12 cellular contexts compared by ENCODE assay signal in genomic region chr5:54148062-54148461, GRCh38.
DNase-seq lines count a peak whose midpoint lies in the region; ATAC-seq and TF ChIP-seq lines count a peak whose summit lies in the region.
"Had no signal": no experiment of that assay in that cellular context is flagged by ENCODE, and none has a peak within 500 bp of the region (broad histone marks: within the 10 kb centered on the region; RNA-seq: fewer than 3 reads in every experiment).

No MANE protein-coding gene starts in this region.

- no peaks in the 10 kb centered on the region for H3K9me3 ChIP-seq in endodermal cell (ENCODE audit: control insufficient read depth, low read length)
- H3K9me3 ChIP-seq: breast epithelium had no signal

- WGBS in endodermal cell (ENCODE audit: insufficient coverage in 1 of 2, insufficient read length in 1 of 2), 2 experiments, result 84 to 100% methylated on average over 1 to 4 of the region's 4 CpGs

- H3K9me3 Mint-ChIP-seq in endodermal cell, result no peaks in the 10 kb centered on the region
- H3K9me3 Mint-ChIP-seq: activated T-helper 17 cell treated with anti-CD3 and anti-CD28 coated beads, Interleukin-2, amount 50 U/mL, for 72 hours had no signal

- H3K4me1 Mint-ChIP-seq in endodermal cell, result peaks cover 46% of the 10 kb centered on the region

- no peak overlapping the region for H3K9ac ChIP-seq in endodermal cell (ENCODE audit: extremely low read depth, low read length, poor library complexity, severe bottlenecking)

- H3K4me3 Mint-ChIP-seq in endodermal cell, result no peak overlapping the region
- H3K4me3 Mint-ChIP-seq: activated T-helper 17 cell treated with anti-CD3 and anti-CD28 coated beads, Interleukin-2, amount 50 U/mL, for 72 hours had no signal

- H3K36me3 Mint-ChIP-seq in endodermal cell (ENCODE audit: low read depth), result no peaks in the 10 kb centered on the region

- H3K27me3 ChIP-seq in endodermal cell (ENCODE audit: control insufficient read depth, insufficient read depth, low read length, poor library complexity, severe bottlenecking), result no peaks in the 10 kb centered on the region
- H3K27me3 ChIP-seq: breast epithelium had no signal

- ATAC-seq in GM19452 (IDR thresholded peaks at IDR 0.05; ENCODE audit: unreplicated experiment) (no peak), HG03432 (IDR thresholded peaks at IDR 0.05; ENCODE audit: unreplicated experiment) (no peak)
- ATAC-seq: activated T-helper 17 cell treated with anti-CD3 and anti-CD28 coated beads, Interleukin-2, amount 50 U/mL, for 72 hours had no signal

- no peaks in the 10 kb centered on the region for H3K36me3 ChIP-seq in endodermal cell (ENCODE audit: control insufficient read depth, insufficient read depth, low read length)
- H3K36me3 ChIP-seq: breast epithelium had no signal

- H3K4me1 ChIP-seq in endodermal cell (ENCODE audit: control insufficient read depth, insufficient read depth, low read length), result peaks cover 8% of the 10 kb centered on the region
- H3K4me1 ChIP-seq: breast epithelium had no signal

- no peak overlapping the region for H3K4me3 ChIP-seq in endodermal cell (ENCODE audit: low read length)
- H3K4me3 ChIP-seq in retinal pigment epithelial cell (ENCODE audit: low read length), result no peak overlapping the region
- H3K4me3 ChIP-seq: breast epithelium had no signal

- no peaks in the 10 kb centered on the region for H3K27me3 Mint-ChIP-seq in endodermal cell (ENCODE audit: insufficient read depth)
- H3K27me3 Mint-ChIP-seq: activated T-helper 17 cell treated with anti-CD3 and anti-CD28 coated beads, Interleukin-2, amount 50 U/mL, for 72 hours had no signal

- DNase-seq in NCI-H748 (lab: John Stamatoyannopoulos, UW; ENCODE audit: unreplicated experiment), result peak; percentile 61
- no peak for DNase-seq in NCI-H748 treated with DMSO at 0.1 percent for 48 hours (lab: John Stamatoyannopoulos, UW)
- DNase-seq in NCI-H2171 (lab: John Stamatoyannopoulos, UW), result peak; percentile 56
- no peak for DNase-seq in endodermal cell
- DNase-seq in retinal pigment epithelial cell (ENCODE audit: low read depth), result no peak
- DNase-seq in stimulated activated CD4-positive, alpha-beta T cell treated with anti-CD3 and anti-CD28 coated beads, Interleukin-2, amount 100 ng/mL, for 48 hours, result no peak
- DNase-seq: NCI-H1092; stimulated activated CD4-positive, alpha-beta T cell treated with anti-CD3 and anti-CD28 coated beads, Interleukin-1b, Interleukin-23, amount 100 ng/mL, for 48 hours had no signal

- TF ChIP-seq CTCF in endodermal cell (conservative IDR thresholded peaks at IDR 0.05) (no peak), retinal pigment epithelial cell (conservative IDR thresholded peaks at IDR 0.05; ENCODE audit: low read depth, low read length) (peak; percentile 22)

- peak overlapping the region; percentile 56 for H3K27ac ChIP-seq in endodermal cell (ENCODE audit: low read depth, low read length)
- H3K27ac ChIP-seq: breast epithelium had no signal

- H3K27ac Mint-ChIP-seq in endodermal cell, result peak overlapping the region; percentile 10
- H3K27ac Mint-ChIP-seq: activated T-helper 17 cell treated with anti-CD3 and anti-CD28 coated beads, Interleukin-2, amount 50 U/mL, for 72 hours had no signal

Comparison
In these comparisons a context has a peak if more than half of its experiments do, and no peak if none do; other contexts are left out.
1. DNase-seq: peak in NCI-H748 (single experiment) and NCI-H2171 (single experiment); none in NCI-H748 treated with DMSO at 0.1 percent for 48 hours (single experiment), endodermal cell (single experiment), retinal pigment epithelial cell (single experiment) and stimulated activated CD4-positive, alpha-beta T cell treated with anti-CD3 and anti-CD28 coated beads, Interleukin-2, amount 100 ng/mL, for 48 hours (0 of 2).